1 cellular context compared by ENCODE assay signal in the genomic region with DNA sequence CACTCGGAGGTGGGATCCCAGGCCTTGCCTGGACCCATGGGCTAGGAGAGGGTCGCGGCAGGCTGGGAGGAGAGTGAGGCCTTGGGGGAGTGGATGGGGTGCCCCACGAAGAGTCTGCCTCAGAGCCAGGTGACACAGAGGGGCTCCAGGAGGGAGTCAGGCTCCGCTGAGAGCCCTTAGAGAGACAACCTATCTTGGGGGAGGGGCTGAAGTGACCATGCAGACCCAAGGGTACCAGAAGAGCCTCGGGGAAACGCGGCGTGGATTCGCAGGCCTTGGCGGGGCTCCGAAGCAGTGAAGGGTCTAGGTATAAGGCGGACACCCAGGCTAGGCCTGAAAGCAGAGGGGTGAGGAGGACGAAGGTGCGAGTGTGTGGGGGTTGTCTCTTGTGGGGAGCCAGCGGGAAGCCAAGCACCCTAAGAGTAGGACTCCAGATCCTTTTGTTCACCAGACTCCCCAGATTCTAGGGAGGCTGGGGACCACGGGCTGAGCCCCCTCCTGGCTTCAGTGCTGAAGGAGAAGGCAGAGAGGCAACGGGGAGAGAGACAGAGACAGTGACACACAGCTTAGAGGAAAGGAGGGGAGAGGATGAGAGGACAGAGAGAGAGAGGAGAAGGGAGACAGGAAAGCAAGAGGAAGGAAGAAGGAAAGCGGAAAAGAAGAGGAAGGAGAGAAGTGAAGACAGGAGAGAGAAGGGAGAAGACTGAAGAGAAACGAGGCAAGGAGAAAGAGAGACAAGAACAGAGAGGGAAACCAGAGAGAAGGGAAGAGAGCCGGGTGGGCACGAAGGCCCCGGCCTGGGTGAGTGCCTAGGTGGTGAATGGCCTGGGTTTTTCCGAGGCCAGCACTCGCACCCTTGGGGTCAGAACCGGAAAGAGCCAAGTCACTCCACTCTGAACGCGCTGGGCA.
TF ChIP-seq lines count a peak whose summit lies in the region.

No MANE protein-coding gene starts in this region.

TF ChIP-seq in HepG2, 621 proteins besides CTCF, POLR2A, EP300 and RAD21:
- TF ChIP-seq BCL6 (CRISPR knock-in tag; IDR thresholded peaks at IDR 0.05), result no peak
- TF ChIP-seq PLRG1 (conservative IDR thresholded peaks at IDR 0.05), result peak; percentile 89; the same call in 1 of the 2 replicates
- 0 out of 2 replicates have a peak, but pooled peaks have one; percentile 31 for TF ChIP-seq LCORL (IDR thresholded peaks at IDR 0.05)
- TF ChIP-seq LCORL (CRISPR knock-in tag; IDR thresholded peaks at IDR 0.05), result no peak
- 0 out of 2 replicates have a peak, but pooled peaks have one; percentile 60 for TF ChIP-seq MTF2 (CRISPR knock-in tag; IDR thresholded peaks at IDR 0.05; ENCODE audit: borderline replicate concordance)
- TF ChIP-seq FOXK2 (IDR thresholded peaks at IDR 0.05), result 0 out of 2 replicates have a peak, but pooled peaks have one; percentile 16
- TF ChIP-seq ARNTL (CRISPR knock-in tag; IDR thresholded peaks at IDR 0.05), result no peak
- TF ChIP-seq FOXO1 (CRISPR knock-in tag; IDR thresholded peaks at IDR 0.05), result no peak
- TF ChIP-seq, protein P1, sequence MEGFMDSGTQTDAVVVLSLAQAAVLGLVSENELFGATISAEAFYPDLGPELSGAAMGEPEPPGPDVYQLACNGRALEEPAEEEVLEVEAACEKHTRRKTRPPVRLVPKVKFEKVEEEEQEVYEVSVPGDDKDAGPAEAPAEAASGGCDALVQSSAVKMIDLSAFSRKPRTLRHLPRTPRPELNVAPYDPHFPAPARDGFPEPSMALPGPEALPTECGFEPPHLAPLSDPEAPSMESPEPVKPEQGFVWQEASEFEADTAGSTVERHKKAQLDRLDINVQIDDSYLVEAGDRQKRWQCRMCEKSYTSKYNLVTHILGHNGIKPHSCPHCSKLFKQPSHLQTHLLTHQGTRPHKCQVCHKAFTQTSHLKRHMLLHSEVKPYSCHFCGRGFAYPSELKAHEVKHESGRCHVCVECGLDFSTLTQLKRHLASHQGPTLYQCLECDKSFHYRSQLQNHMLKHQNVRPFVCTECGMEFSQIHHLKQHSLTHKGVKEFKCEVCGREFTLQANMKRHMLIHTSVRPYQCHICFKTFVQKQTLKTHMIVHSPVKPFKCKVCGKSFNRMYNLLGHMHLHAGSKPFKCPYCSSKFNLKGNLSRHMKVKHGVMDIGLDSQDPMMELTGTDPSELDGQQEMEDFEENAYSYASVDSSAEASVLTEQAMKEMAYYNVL (CRISPR knock-in tag; IDR thresholded peaks at IDR 0.05; ENCODE audit: borderline replicate concordance), result no peak
- TF ChIP-seq FOXA1 (IDR thresholded peaks at IDR 0.05), result 0 out of 2 replicates have a peak, but pooled peaks have one; percentile 23
- no peak for TF ChIP-seq FOXA1 (CRISPR knock-in tag; IDR thresholded peaks at IDR 0.05)
- TF ChIP-seq EZH2 (conservative IDR thresholded peaks at IDR 0.05; ENCODE audit: low read depth, low read length), result peak; percentile 77
- TF ChIP-seq ZNF772 (CRISPR knock-in tag; IDR thresholded peaks at IDR 0.05), result no peak
